Comparison of ENCODE assay signal across 8 cellular contexts in genomic region chr11:76380161-76380976, GRCh38. TPM values are rescaled to one million over a fixed set of nuclear protein-coding genes. Genes with fewer than 3 reads are reported as not detected.
DNase-seq lines count a peak whose midpoint lies in the region; ATAC-seq, FAIRE-seq and TF ChIP-seq lines count a peak whose summit lies in the region.

No MANE protein-coding gene starts in this region.

- peak overlapping the region; percentile 70 for H2AFZ ChIP-seq in GM12878 (ENCODE audit: control insufficient read depth, low read depth, low read length)

- peaks cover 35% of the 10 kb centered on the region for H3K4me1 Mint-ChIP-seq in T-helper 1 cell treated with Interleukin-12 subunit alpha and Interleukin-12 subunit beta and Interleukin-4 antibody, amounts not matched to agents 30 μg/mL and 1 μg/mL, for 36 hours (ENCODE audit: low read depth)

- no peak for FAIRE-seq in GM12878 (lab: Jason Lieb, UNC)

- peak overlapping the region; percentile 97 for H3K4me3 Mint-ChIP-seq in T-helper 1 cell treated with Interleukin-12 subunit alpha and Interleukin-12 subunit beta and Interleukin-4 antibody, amounts not matched to agents 30 μg/mL and 1 μg/mL, for 36 hours

- TF ChIP-seq EP300 in GM12878 (IDR thresholded peaks at IDR 0.05; ENCODE audit: borderline replicate concordance in 1 of 2, control insufficient read depth in 1 of 2, low read depth in 2 of 2, low read length in 2 of 2) = no peak

- peak overlapping the region; percentile 63 for H3K9ac ChIP-seq in GM12878 (ENCODE audit: control insufficient read depth, insufficient read depth, low read length)

- peaks cover 2% of the 10 kb centered on the region; the same call in 1 of the 2 replicates for H4K20me1 ChIP-seq in GM12878 (ENCODE audit: control insufficient read depth, insufficient read depth)

- intact Hi-C loops in GM12878 (cut with micrococcal nuclease; ENCODE audit: unreplicated experiment) = loop anchor here (2.0 to 5.0 kb wide), 2 partner anchors 64 to 143 kb away; partner anchors contain the start of gene EMSY

- H3K4me2 ChIP-seq in GM12878 (ENCODE audit: control insufficient read depth, insufficient read depth) = peak overlapping the region; percentile 91

- WGBS in GM12878 (ENCODE audit: insufficient coverage, insufficient replicate concordance, low lambda C conversion rate, missing lambda C conversion rate) = under 1% methylated on average over 30 of the region's 84 CpGs

- TF ChIP-seq RAD21 in GM12878 (IDR thresholded peaks at IDR 0.05; ENCODE audit: insufficient read depth, low read depth, low read length) = no peak

- H3K79me2 ChIP-seq in GM12878 (ENCODE audit: control insufficient read depth, insufficient read depth, low read length) = peaks cover 15% of the 10 kb centered on the region

- in situ Hi-C loops in GM12878 (cut with MboI) = no loop called here

- peak; percentile 7; the same call in 1 of the 2 replicates for TF ChIP-seq POLR2A in GM12878 (IDR thresholded peaks at IDR 0.05; ENCODE audit: low read depth, low read length)

- peaks cover 6% of the 10 kb centered on the region for H3K36me3 Mint-ChIP-seq in T-helper 1 cell treated with Interleukin-12 subunit alpha and Interleukin-12 subunit beta and Interleukin-4 antibody, amounts not matched to agents 30 μg/mL and 1 μg/mL, for 36 hours (ENCODE audit: low read depth)

- SMC1A ChIA-PET in GM12878 (lab: Charles Lee; ENCODE audit: uncharacterized antibody, unreplicated experiment) = no interaction called here

- POLR2A ChIA-PET in GM12878 (lab: Charles Lee) = interaction anchor here (0.9 kb wide), 1 partner anchor 65 kb away, joined by 3 read pairs; no protein-coding TSS in a partner anchor

- no peaks in the 10 kb centered on the region for H3K27me3 ChIP-seq in GM12878 (replicated peaks in 1 of 2; ENCODE audit: control insufficient read depth in 2 of 2, insufficient read depth in 2 of 2, low read length in 1 of 2)

- CTCF ChIA-PET in GM12878 (lab: Yijun Ruan, JAX) = interaction anchor here (0.9 to 1.9 kb wide), 2 partner anchors 10 to 40 kb away, joined by 3 to 7 read pairs; no protein-coding TSS in a partner anchor

- peak overlapping the region; percentile 71 for H3K4me3 ChIP-seq in GM12878

- no peak for TF ChIP-seq CTCF in GM12878 (IDR thresholded peaks at IDR 0.05 in 2 of 3, conservative IDR thresholded peaks at IDR 0.05 in 1 of 3; ENCODE audit: control insufficient read depth in 2 of 3, extremely low read depth in 1 of 3, insufficient read depth in 1 of 3, low read depth in 3 of 3, low read length in 3 of 3)

- DNase-seq in activated T-cell treated with anti-CD3 and anti-CD28 coated beads for 1 hour (ENCODE audit: low read depth) (peak; percentile 26), GM12878 (ENCODE audit: low read depth, low spot score) (no peak), iris pigment epithelial cell (ENCODE audit: low read depth) (peak; percentile 15), NCI-H128 (lab: John Stamatoyannopoulos, UW; ENCODE audit: unreplicated experiment) (no peak)
- no peak for DNase-seq in activated T-cell treated with anti-CD3 and anti-CD28 coated beads, Interleukin-2, amount 50 U/mL, for 1 hour
- peak; percentile 47 to 53 for DNase-seq in stimulated activated CD4-positive, alpha-beta T cell treated with anti-CD3 and anti-CD28 coated beads, Interleukin-15, amount 100 ng/mL, for 48 hours (ENCODE audit: low read depth in 2 of 2)

- H3K27ac ChIP-seq in GM12878 (ENCODE audit: control insufficient read depth, insufficient read depth) = 0 out of 2 replicates have a peak overlapping the region, but pooled peaks have one; percentile 7

- RAD21 ChIA-PET in GM12878 (lab: Charles Lee; ENCODE audit: unreplicated experiment) = no interaction called here

- H3K9me3 Mint-ChIP-seq in T-helper 1 cell treated with Interleukin-12 subunit alpha and Interleukin-12 subunit beta and Interleukin-4 antibody, amounts not matched to agents 30 μg/mL and 1 μg/mL, for 36 hours = no peaks in the 10 kb centered on the region

- peaks cover 24% of the 10 kb centered on the region for H3K4me1 ChIP-seq in GM12878 (ENCODE audit: control insufficient read depth, insufficient read depth, low read length)

- no peaks in the 10 kb centered on the region for H3K36me3 ChIP-seq in GM12878 (ENCODE audit: control insufficient read depth in 2 of 2, insufficient read depth in 2 of 2, low read length in 1 of 2)

- no peaks in the 10 kb centered on the region for H3K27me3 Mint-ChIP-seq in T-helper 1 cell treated with Interleukin-12 subunit alpha and Interleukin-12 subunit beta and Interleukin-4 antibody, amounts not matched to agents 30 μg/mL and 1 μg/mL, for 36 hours (ENCODE audit: low read depth)

- ATAC-seq in HG03196 (IDR thresholded peaks at IDR 0.05; ENCODE audit: unreplicated experiment) (peak; percentile 16), GM12878 (peak; percentile 26)

- H3K27ac Mint-ChIP-seq in T-helper 1 cell treated with Interleukin-12 subunit alpha and Interleukin-12 subunit beta and Interleukin-4 antibody, amounts not matched to agents 30 μg/mL and 1 μg/mL, for 36 hours = peak overlapping the region; percentile 93

- no peaks in the 10 kb centered on the region for H3K9me3 ChIP-seq in GM12878 (replicated peaks; ENCODE audit: control insufficient read depth, insufficient read depth, low read length)

- BruUV-seq in GM12878 (replicated peaks; lab: Mats Ljungman, UMichigan) = no TSS peak

TF ChIP-seq in GM12878, 131 proteins besides CTCF, POLR2A, EP300 and RAD21 (continues in another document):
- TF ChIP-seq EGR1 (IDR thresholded peaks at IDR 0.05; ENCODE audit: borderline replicate concordance in 1 of 2, low read depth in 2 of 2, low read length in 2 of 2) = peak in 1 of 2 experiments; percentile 33; a peak in 1 of 3 replicates
- 0 out of 2 replicates have a peak, but pooled peaks have one; percentile 42 for TF ChIP-seq ZNF24 (IDR thresholded peaks at IDR 0.05)
- 0 out of 2 replicates have a peak, but pooled peaks have one; percentile 75 for TF ChIP-seq NFXL1 (IDR thresholded peaks at IDR 0.05; ENCODE audit: borderline replicate concordance)
- TF ChIP-seq LARP7 (IDR thresholded peaks at IDR 0.05) = peak; percentile 66; the same call in 1 of the 2 replicates
- TF ChIP-seq GATAD2B (conservative IDR thresholded peaks at IDR 0.05; ENCODE audit: low read depth) = peak; percentile 90
- peak; percentile 36; the same call in 1 of the 2 replicates for TF ChIP-seq RUNX3 (IDR thresholded peaks at IDR 0.05; ENCODE audit: low read length)
- peak; percentile 74; the same call in 1 of the 2 replicates for TF ChIP-seq NKRF (conservative IDR thresholded peaks at IDR 0.05)
- TF ChIP-seq DPF2 (IDR thresholded peaks at IDR 0.05) = peak; percentile 40; the same call in 1 of the 2 replicates
- TF ChIP-seq ZNF384 (IDR thresholded peaks at IDR 0.05; ENCODE audit: borderline replicate concordance, low read depth, low read length) = no peak
- peak; percentile 72; the same call in 1 of the 2 replicates for TF ChIP-seq SMARCA5 (IDR thresholded peaks at IDR 0.05)

RNA-seq across cellular contexts. Expression of gene THAP12, which starts 0.6 kb away (rescaled TPM):
- total RNA-seq in GM12878 (2013; cell fraction: nucleolus; rRNA removed) = 26.2 and 28.1 TPM in 2 replicates
- total RNA-seq in GM12878 (2014; rRNA removed) (23.2 and 31.2 TPM in 2 replicates), GM12878 (2014; rRNA removed; fragmentation: Illumina TruSeq; extraction: Trizol) (43.2 and 45.6 TPM in 2 replicates), GM12878 (2021) (25.7 and 27.2 TPM in 2 replicates)
- polyA plus RNA-seq in GM12878 (2011; ENCODE audit: low read depth) = 10.4 TPM
- polyA plus RNA-seq in GM12878 (2011; rRNA removed) (44.0 and 65.8 TPM in 2 replicates), GM12878 (2014; fragmentation: Illumina TruSeq; extraction: Trizol) (45.0 and 54.8 TPM in 2 replicates), GM12878 (2014; fragmentation: Nextera tagmentation; extraction: Ambion mirVana) (10 to 100 TPM; 12.6 to 15.0 TPM), GM12878 (2014; rRNA removed) (19.7 and 21.4 TPM in 2 replicates), GM12878 (2016; fragmentation: Nextera tagmentation; extraction: Ambion mirVana) (10 to 100 TPM; 13.3 to 17.1 TPM)
- 12.8 and 14.6 TPM in 2 replicates for polyA plus RNA-seq in GM12878 (2011; cell fraction: cytosol; rRNA removed)
- polyA plus RNA-seq in GM12878 (2011; cell fraction: nucleus; rRNA removed) = 9.8 and 12.9 TPM in 2 replicates
- 13.5 and 15.3 TPM in 2 replicates for polyA plus RNA-seq in GM12878 (2012)
- 19.8 and 23.6 TPM in 2 replicates for polyA minus RNA-seq in GM12878 (2011; rRNA and poly(A)+ RNA removed)
- polyA minus RNA-seq in GM12878 (2011; cell fraction: cytosol; rRNA and poly(A)+ RNA removed) = 10.0 and 10.1 TPM in 2 replicates
- 9.6 and 14.3 TPM in 2 replicates for polyA minus RNA-seq in GM12878 (2011; cell fraction: nucleus; rRNA and poly(A)+ RNA removed)

RNA-seq across cellular contexts. Expression of gene GVQW3, which starts 0.8 kb away (rescaled TPM):
- total RNA-seq in GM12878 (2013; cell fraction: nucleolus; rRNA removed) = 14.8 and 16.3 TPM in 2 replicates
- total RNA-seq in GM12878 (2014; rRNA removed) = 1.9 and 2.0 TPM in 2 replicates
- total RNA-seq in GM12878 (2014; rRNA removed; fragmentation: Illumina TruSeq; extraction: Trizol) = 1.6 and 1.9 TPM in 2 replicates
- total RNA-seq in GM12878 (2021) = 1.7 and 2.2 TPM in 2 replicates
- polyA plus RNA-seq in GM12878 (2011; ENCODE audit: low read depth) = 0.59 TPM
- polyA plus RNA-seq in GM12878 (2011; rRNA removed) = 3.3 and 4.6 TPM in 2 replicates
- polyA plus RNA-seq in GM12878 (2011; cell fraction: cytosol; rRNA removed) = 2.4 and 2.5 TPM in 2 replicates
- 4.7 and 6.6 TPM in 2 replicates for polyA plus RNA-seq in GM12878 (2011; cell fraction: nucleus; rRNA removed)
- polyA plus RNA-seq in GM12878 (2012) = 0.91 and 1.1 TPM in 2 replicates
- 1.9 and 2.5 TPM in 2 replicates for polyA plus RNA-seq in GM12878 (2014; fragmentation: Illumina TruSeq; extraction: Trizol)
- under 1 TPM; 0.13 to 0.75 TPM for polyA plus RNA-seq in GM12878 (2014; fragmentation: Nextera tagmentation; extraction: Ambion mirVana)
- 2.9 and 3.3 TPM in 2 replicates for polyA plus RNA-seq in GM12878 (2014; rRNA removed)
- polyA plus RNA-seq in GM12878 (2016; fragmentation: Nextera tagmentation; extraction: Ambion mirVana) = under 1 TPM; 0.62 to 0.74 TPM
- 4.6 and 5.6 TPM in 2 replicates for polyA minus RNA-seq in GM12878 (2011; rRNA and poly(A)+ RNA removed)
- polyA minus RNA-seq in GM12878 (2011; cell fraction: cytosol; rRNA and poly(A)+ RNA removed) = 1.5 and 2.3 TPM in 2 replicates
- polyA minus RNA-seq in GM12878 (2011; cell fraction: nucleus; rRNA and poly(A)+ RNA removed) = 5.8 and 7.4 TPM in 2 replicates

Comparison
In these comparisons a context has a peak if more than half of its experiments do, and no peak if none do; other contexts are left out.
1. DNase-seq: peak in activated T-cell treated with anti-CD3 and anti-CD28 coated beads for 1 hour (single experiment), iris pigment epithelial cell (single experiment) and stimulated activated CD4-positive, alpha-beta T cell treated with anti-CD3 and anti-CD28 coated beads, Interleukin-15, amount 100 ng/mL, for 48 hours (2 of 2); none in activated T-cell treated with anti-CD3 and anti-CD28 coated beads, Interleukin-2, amount 50 U/mL, for 1 hour (single experiment), GM12878 (single experiment) and NCI-H128 (single experiment).